37 cellular contexts compared by ENCODE assay signal in genomic region chr11:77146261-77147035, GRCh38. TPM values are rescaled to one million over a fixed set of nuclear protein-coding genes. Genes with fewer than 3 reads are reported as not detected.
A peak's percentile ranks its signal among the peaks of the same experiment; 100 is the strongest.
DNase-seq lines count a peak whose midpoint lies in the region; ATAC-seq and TF ChIP-seq lines count a peak whose summit lies in the region.
"Had no signal": no experiment of that assay in that cellular context is flagged by ENCODE, and none has a peak within 500 bp of the region (broad histone marks: within the 10 kb centered on the region; RNA-seq: fewer than 3 reads in every experiment).

No MANE protein-coding gene starts in this region.

- no peaks in the 10 kb centered on the region for H3K9me3 Mint-ChIP-seq in CD8-positive, alpha-beta T cell
- H3K9me3 Mint-ChIP-seq: activated CD4-positive, alpha-beta memory T cell treated with anti-CD3 and anti-CD28 coated beads for 36 hours; activated naive CD4-positive, alpha-beta T cell treated with anti-CD3 and anti-CD28 coated beads, Interleukin-2, amount 50 U/mL, for 72 hours; activated T-helper 17 cell treated with anti-CD3 and anti-CD28 coated beads, Interleukin-2, amount 50 U/mL, for 72 hours; CD14-positive monocyte; immature natural killer cell; stimulated activated naive B cell treated with anti-CD40 and anti-IgM and Interleukin-4, amounts not matched to agents 10 μg/mL and 1 μg/mL and 100 μg/mL, for 72 hours had no signal

- DNase-seq in CD8-positive, alpha-beta T cell, result no peak
- DNase-seq in NCI-H446 (lab: John Stamatoyannopoulos, UW) (peak; percentile 47 to 84), cerebellum (ENCODE audit: low spot score) (peak; percentile 64), kidney glomerular epithelial cell (lab: John Stamatoyannopoulos, UW) (no peak), NCI-H2029 treated with DMSO at 0.1 percent for 48 hours (lab: John Stamatoyannopoulos, UW) (no peak), H4 (ENCODE audit: low spot score) (no peak)
- DNase-seq: activated CD4-positive, alpha-beta memory T cell treated with anti-CD3 and anti-CD28 coated beads for 36 hours; activated CD8-positive, alpha-beta memory T cell treated with anti-CD3 and anti-CD28 coated beads, Interleukin-2, amount 50 U/mL, for 4 hours; aorta; DMS153; GOT3; hypothalamus; immature natural killer cell; IMR-90; mesenchymal stem cell; NCI-H1092 treated with DMSO at 0.1 percent for 48 hours; NCI-H2081; NCI-H526; RPMI8226; stimulated activated CD4-positive, alpha-beta T cell treated with anti-CD3 and anti-CD28 coated beads, Interleukin-15, amount 100 ng/mL, for 24 hours; stimulated activated naive B cell treated with anti-CD40 and anti-IgM and Interleukin-4, amounts not matched to agents 10 μg/mL and 1 μg/mL and 100 μg/mL, for 72 hours; T-helper 1 cell had no signal

- intact Hi-C loops in CD8-positive, alpha-beta T cell (cut with DNase I, micrococcal nuclease), result no loop called here

- no peaks in the 10 kb centered on the region for H3K27me3 Mint-ChIP-seq in CD8-positive, alpha-beta T cell (ENCODE audit: low read depth)
- H3K27me3 Mint-ChIP-seq: activated CD4-positive, alpha-beta memory T cell treated with anti-CD3 and anti-CD28 coated beads for 36 hours; activated T-helper 17 cell treated with anti-CD3 and anti-CD28 coated beads, Interleukin-2, amount 50 U/mL, for 72 hours had no signal

- ATAC-seq in CD8-positive, alpha-beta T cell, result no peak
- ATAC-seq in HG03354 (IDR thresholded peaks at IDR 0.05; ENCODE audit: poor library complexity, severe bottlenecking, unreplicated experiment), result no peak
- ATAC-seq: activated CD4-positive, CD25-positive, alpha-beta regulatory T cell treated with anti-CD3 and anti-CD28 coated beads, Interleukin-2, amount 50 U/mL, for 24 hours; activated naive CD4-positive, alpha-beta T cell treated with anti-CD3 and anti-CD28 coated beads, Interleukin-2, amount 50 U/mL, for 72 hours; activated T-helper 17 cell treated with anti-CD3 and anti-CD28 coated beads, Interleukin-2, amount 50 U/mL, for 72 hours; gastroesophageal sphincter; left lobe of liver; psoas muscle; stimulated activated naive B cell treated with anti-CD40 and anti-IgM and Interleukin-4, amounts not matched to agents 10 μg/mL and 1 μg/mL and 100 μg/mL, for 72 hours had no signal

- no peak overlapping the region for H3K9ac ChIP-seq in BLaER1

- no peak overlapping the region for H3K4me3 ChIP-seq in BLaER1
- H3K4me3 ChIP-seq in CD8-positive, alpha-beta T cell (ENCODE audit: low read depth, low read length), result no peak overlapping the region
- H3K4me3 ChIP-seq: gastroesophageal sphincter, psoas muscle had no signal

- peak overlapping the region; percentile 31; the same call in 1 of the 2 replicates for H3K27ac ChIP-seq in BLaER1
- H3K27ac ChIP-seq in CD8-positive, alpha-beta T cell (ENCODE audit: low read depth, low read length), result no peak overlapping the region
- H3K27ac ChIP-seq: gastroesophageal sphincter, neutrophil, psoas muscle had no signal

- no peaks in the 10 kb centered on the region for H3K27me3 ChIP-seq in BLaER1
- no peaks in the 10 kb centered on the region for H3K27me3 ChIP-seq in CD8-positive, alpha-beta T cell (ENCODE audit: insufficient read depth, low read length)

- H3K36me3 Mint-ChIP-seq in CD8-positive, alpha-beta T cell, result no peaks in the 10 kb centered on the region
- H3K36me3 Mint-ChIP-seq: activated CD4-positive, alpha-beta memory T cell treated with anti-CD3 and anti-CD28 coated beads for 36 hours; activated naive CD4-positive, alpha-beta T cell treated with anti-CD3 and anti-CD28 coated beads, Interleukin-2, amount 50 U/mL, for 72 hours; immature natural killer cell; stimulated activated naive B cell treated with anti-CD40 and anti-IgM and Interleukin-4, amounts not matched to agents 10 μg/mL and 1 μg/mL and 100 μg/mL, for 72 hours had no signal

- H3K4me1 Mint-ChIP-seq in CD8-positive, alpha-beta T cell (ENCODE audit: low read depth), result peaks cover 37% of the 10 kb centered on the region

- POLR2A ChIA-PET in CD8-positive, alpha-beta T cell (lab: Charles Lee), result no interaction called here

- H3K4me2 ChIP-seq in BLaER1, result peak overlapping the region; percentile 64

- no peak overlapping the region for H3K27ac Mint-ChIP-seq in CD8-positive, alpha-beta T cell
- H3K27ac Mint-ChIP-seq: activated CD4-positive, alpha-beta memory T cell treated with anti-CD3 and anti-CD28 coated beads for 36 hours; activated naive CD4-positive, alpha-beta T cell treated with anti-CD3 and anti-CD28 coated beads, Interleukin-2, amount 50 U/mL, for 72 hours; activated T-helper 17 cell treated with anti-CD3 and anti-CD28 coated beads, Interleukin-2, amount 50 U/mL, for 72 hours; stimulated activated naive B cell treated with anti-CD40 and anti-IgM and Interleukin-4, amounts not matched to agents 10 μg/mL and 1 μg/mL and 100 μg/mL, for 72 hours had no signal

- CTCF ChIA-PET in CD8-positive, alpha-beta T cell (lab: Charles Lee), result interaction anchor here (0.7 to 1.7 kb wide), 3 partner anchors 17 to 19 kb away, joined by 3 to 9 read pairs (median 9); partner anchors contain the start of gene MYO7A

- no peaks in the 10 kb centered on the region for H3K36me3 ChIP-seq in BLaER1
- H3K36me3 ChIP-seq in CD8-positive, alpha-beta T cell (ENCODE audit: insufficient read depth, low read length), result no peaks in the 10 kb centered on the region
- H3K36me3 ChIP-seq: gastroesophageal sphincter, neutrophil had no signal

- TF ChIP-seq CTCF in CD8-positive, alpha-beta T cell (IDR thresholded peaks at IDR 0.05), result no peak

- no peaks in the 10 kb centered on the region for H4K20me1 ChIP-seq in BLaER1

- H3K4me1 ChIP-seq in BLaER1, result peaks cover 77% of the 10 kb centered on the region
- H3K4me1 ChIP-seq in CD8-positive, alpha-beta T cell (ENCODE audit: insufficient read depth, low read length), result peaks cover 30% of the 10 kb centered on the region
- H3K4me1 ChIP-seq: psoas muscle had no signal

- peak overlapping the region; percentile 11 for H3K4me3 Mint-ChIP-seq in CD8-positive, alpha-beta T cell
- H3K4me3 Mint-ChIP-seq: activated CD4-positive, alpha-beta memory T cell treated with anti-CD3 and anti-CD28 coated beads for 36 hours; stimulated activated naive B cell treated with anti-CD40 and anti-IgM and Interleukin-4, amounts not matched to agents 10 μg/mL and 1 μg/mL and 100 μg/mL, for 72 hours had no signal

- no peaks in the 10 kb centered on the region for H3K9me3 ChIP-seq in BLaER1
- no peaks in the 10 kb centered on the region for H3K9me3 ChIP-seq in CD8-positive, alpha-beta T cell (ENCODE audit: low read length)
- H3K9me3 ChIP-seq: gastroesophageal sphincter, neutrophil, psoas muscle had no signal

RNA-seq across cellular contexts. Expression of gene MYO7A, which starts 18.4 kb away (rescaled TPM):
- total RNA-seq in CD8-positive, alpha-beta T cell, result under 1 TPM; 0.28 to 0.30 TPM
- total RNA-seq in cerebellum, result 3.9 TPM
- total RNA-seq in H4 (2014; rRNA removed; shearing (Covaris generic)), result 0.35 and 1.4 TPM in 2 replicates
- total RNA-seq: IMR-90 had no signal

RNA-seq across cellular contexts. Expression of gene OMP, which starts 43.8 kb away (rescaled TPM):
- total RNA-seq in CD8-positive, alpha-beta T cell, result 1 to 10 TPM in 1 of 2 experiments, not detected in 1; 1.1 TPM
- total RNA-seq in cerebellum, result 1.1 TPM
- not detected in 2 replicates for total RNA-seq in H4 (2014; rRNA removed; shearing (Covaris generic))
- total RNA-seq: activated CD4-positive, alpha-beta memory T cell treated with anti-CD3 and anti-CD28 coated beads for 36 hours; activated naive CD4-positive, alpha-beta T cell treated with anti-CD3 and anti-CD28 coated beads, Interleukin-2, amount 50 U/mL, for 72 hours; activated T-helper 17 cell treated with anti-CD3 and anti-CD28 coated beads, Interleukin-2, amount 50 U/mL, for 72 hours; cardiac septum; dermis microvascular lymphatic vessel endothelial cell; gastroesophageal sphincter; IMR-90; psoas muscle; SK-MEL-5; temporal lobe; urinary bladder had no signal

Comparison
In these comparisons a context has a peak if more than half of its experiments do, and no peak if none do; other contexts are left out.
1. DNase-seq: peak in NCI-H446 (2 of 2) and cerebellum (single experiment); none in CD8-positive, alpha-beta T cell (0 of 7), kidney glomerular epithelial cell (single experiment), NCI-H2029 treated with DMSO at 0.1 percent for 48 hours (single experiment) and H4 (single experiment).